Comparison of ENCODE assay signal across 8 cellular contexts in the genomic region with DNA sequence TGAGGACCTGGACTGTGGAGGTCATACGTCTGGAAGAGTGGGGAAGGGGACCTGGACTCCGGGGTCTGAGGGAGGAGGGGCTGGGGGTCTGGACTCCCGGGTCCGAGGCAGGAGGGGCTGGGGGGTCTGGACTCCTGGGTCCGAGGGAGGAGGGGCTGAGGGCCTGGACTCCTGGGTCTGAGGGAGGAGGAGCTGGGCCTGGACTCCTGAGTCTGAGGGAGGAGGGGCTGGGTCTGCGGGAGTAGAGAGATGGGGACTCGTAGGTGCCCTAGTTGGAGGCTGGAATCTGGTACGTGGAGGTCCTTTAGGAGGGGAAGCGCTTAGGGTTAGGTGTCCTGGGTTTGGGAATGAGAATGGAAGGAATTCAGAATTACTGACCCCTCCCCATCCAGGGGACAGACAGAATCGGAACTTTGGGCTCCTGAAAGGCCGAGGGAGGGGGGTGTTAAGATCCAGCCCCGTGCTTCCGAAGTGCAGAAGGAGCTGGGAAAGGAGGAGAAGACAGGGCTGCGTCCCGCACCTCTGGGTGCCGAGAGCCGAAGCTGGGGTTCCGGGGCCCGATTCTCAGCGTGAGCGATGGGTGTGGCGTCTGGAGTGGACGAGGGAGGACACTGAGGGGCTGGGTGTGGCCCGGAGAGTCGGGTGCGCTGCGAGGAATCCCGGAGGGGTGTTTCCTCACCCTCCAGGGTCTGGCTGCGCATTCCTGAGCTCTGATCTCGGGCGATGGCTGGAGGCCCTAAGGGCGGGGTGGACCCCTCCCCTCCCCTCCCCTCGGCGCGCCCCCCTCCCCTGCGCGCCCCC. TPM values are rescaled to one million over a fixed set of nuclear protein-coding genes. Genes with fewer than 3 reads are reported as not detected.
DNase-seq lines count a peak whose midpoint lies in the region; ATAC-seq and TF ChIP-seq lines count a peak whose summit lies in the region.

No MANE protein-coding gene starts in this region.

- peak overlapping the region; percentile 70 to 100 (median 95) for H3K4me2 ChIP-seq in BLaER1 treated with 17β-estradiol and CSF1 and Interleukin-3, amounts not matched to agents 10 nM and 100 nM

- H3K36me3 ChIP-seq in BLaER1 treated with 17β-estradiol and CSF1 and Interleukin-3, amounts not matched to agents 10 nM and 100 nM: peaks cover 9 to 27% (median 18%) of the 10 kb centered on the region in 11 experiments
- H3K36me3 ChIP-seq in aorta (ENCODE audit: control insufficient read depth in 1 of 2, insufficient read depth in 2 of 2, low read length in 1 of 2): peaks cover 0 to 2% of the 10 kb centered on the region in 2 donors

- TF ChIP-seq CTCF in fibroblast of mammary gland (conservative IDR thresholded peaks at IDR 0.05; ENCODE audit: control insufficient read depth, insufficient read depth, low read depth, low read length) (no peak), natural killer cell (IDR thresholded peaks at IDR 0.05) (no peak)

- H3K9ac ChIP-seq in BLaER1 treated with 17β-estradiol and CSF1 and Interleukin-3, amounts not matched to agents 10 nM and 100 nM: peak overlapping the region; percentile 93 to 100 (median 96)

- intact Hi-C loops in natural killer cell (cut with micrococcal nuclease) (no loop called here), aorta (cut with DNase I) (loop anchor here (5.0 to 10.0 kb wide), 5 partner anchors 247 to 1247 kb away; a partner anchor contains a TSS)

- peaks cover 4% of the 10 kb centered on the region for H3K36me3 Mint-ChIP-seq in activated T-cell treated with anti-CD3 and anti-CD28 coated beads, Interleukin-2, amount 50 U/mL, for 4 hours (ENCODE audit: insufficient read depth)
- no peaks in the 10 kb centered on the region for H3K36me3 Mint-ChIP-seq in natural killer cell

- peak overlapping the region; percentile 95 to 100 (median 97) for H3K27ac ChIP-seq in BLaER1 treated with 17β-estradiol and CSF1 and Interleukin-3, amounts not matched to agents 10 nM and 100 nM
- H3K27ac ChIP-seq in aorta (ENCODE audit: low read depth in 1 of 2, low read length in 2 of 2): peak overlapping the region; percentile 94 to 98

- no peaks in the 10 kb centered on the region for H3K27me3 ChIP-seq in BLaER1 treated with 17β-estradiol and CSF1 and Interleukin-3, amounts not matched to agents 10 nM and 100 nM
- no peaks in the 10 kb centered on the region for H3K27me3 ChIP-seq in aorta (ENCODE audit: control insufficient read depth in 1 of 2, insufficient read depth in 2 of 2, low read length in 1 of 2)

- H3K4me1 Mint-ChIP-seq in activated T-cell treated with anti-CD3 and anti-CD28 coated beads, Interleukin-2, amount 50 U/mL, for 4 hours (ENCODE audit: low read depth): peaks cover 48% of the 10 kb centered on the region
- H3K4me1 Mint-ChIP-seq in natural killer cell: peaks cover 39 to 61% of the 10 kb centered on the region in 2 donors

- peak overlapping the region; percentile 91 for H3K4me3 Mint-ChIP-seq in activated T-cell treated with anti-CD3 and anti-CD28 coated beads, Interleukin-2, amount 50 U/mL, for 4 hours
- H3K4me3 Mint-ChIP-seq in natural killer cell: peak overlapping the region; percentile 96

- DNase-seq in HuH-7 (ENCODE audit: low spot score) (peak; percentile 58), fibroblast of mammary gland (ENCODE audit: low read depth) (peak; percentile 44), natural killer cell (peak; percentile 52), aorta (peak; percentile 76 to 89), NCI-H446 (lab: John Stamatoyannopoulos, UW) (no peak), NCI-H1092 treated with DMSO at 0.1 percent for 48 hours (lab: John Stamatoyannopoulos, UW) (no peak)
- DNase-seq in activated T-cell treated with anti-CD3 and anti-CD28 coated beads, Interleukin-2, amount 50 U/mL, for 4 hours: peak; percentile 15

- H3K27me3 Mint-ChIP-seq in activated T-cell treated with anti-CD3 and anti-CD28 coated beads, Interleukin-2, amount 50 U/mL, for 4 hours (ENCODE audit: low read depth): no peaks in the 10 kb centered on the region
- H3K27me3 Mint-ChIP-seq in natural killer cell (ENCODE audit: low read depth in 2 of 2): no peaks in the 10 kb centered on the region

- peak overlapping the region; percentile 98 to 99 for H3K27ac Mint-ChIP-seq in natural killer cell

- no peak for ATAC-seq in activated T-cell treated with anti-CD3 and anti-CD28 coated beads, Interleukin-2, amount 50 U/mL, for 4 hours
- ATAC-seq in natural killer cell: no peak
- peak; percentile 33 for ATAC-seq in aorta (ENCODE audit: low FRiP score)

- H3K4me1 ChIP-seq in BLaER1 treated with 17β-estradiol and CSF1 and Interleukin-3, amounts not matched to agents 10 nM and 100 nM: peaks cover 51 to 63% (median 59%) of the 10 kb centered on the region in 10 experiments
- no peaks in the 10 kb centered on the region for H3K4me1 ChIP-seq in aorta (ENCODE audit: control insufficient read depth in 1 of 2, insufficient read depth in 2 of 2, low read length in 2 of 2)

- H3K9me3 ChIP-seq in BLaER1 treated with 17β-estradiol and CSF1 and Interleukin-3, amounts not matched to agents 10 nM and 100 nM (replicated peaks in 1 of 11): no peaks in the 10 kb centered on the region
- no peaks in the 10 kb centered on the region for H3K9me3 ChIP-seq in aorta (ENCODE audit: control insufficient read depth, low read length)

- WGBS in aorta, 2 donors: 0 to 1% methylated on average over 28 to 36 of the region's 37 CpGs

- peak overlapping the region; percentile 76 to 99 (median 92) for H3K4me3 ChIP-seq in BLaER1 treated with 17β-estradiol and CSF1 and Interleukin-3, amounts not matched to agents 10 nM and 100 nM
- H3K4me3 ChIP-seq in fibroblast of mammary gland (ENCODE audit: control insufficient read depth, low read depth, low read length) (peak overlapping the region; percentile 97), aorta (ENCODE audit: low read length in 2 of 2) (peak overlapping the region; percentile 91 to 99)

- H4K20me1 ChIP-seq in BLaER1 treated with 17β-estradiol and CSF1 and Interleukin-3, amounts not matched to agents 10 nM and 100 nM: peaks cover 21 to 44% (median 30%) of the 10 kb centered on the region in 11 experiments; a peak in 21 of 22 replicates

- H3K9me3 Mint-ChIP-seq in activated T-cell treated with anti-CD3 and anti-CD28 coated beads, Interleukin-2, amount 50 U/mL, for 4 hours: no peaks in the 10 kb centered on the region
- no peaks in the 10 kb centered on the region for H3K9me3 Mint-ChIP-seq in natural killer cell

RNA-seq across cellular contexts. Expression of a gene that starts 0.6 kb away (rescaled TPM):
- 10 to 100 TPM; 11.3 to 12.0 (median 11.6) TPM for total RNA-seq in activated T-cell treated with anti-CD3 and anti-CD28 coated beads, Interleukin-2, amount 50 U/mL, for 4 hours
- total RNA-seq in natural killer cell (100 to 1,000 TPM; 219 to 658 (median 296) TPM), aorta (100 to 1,000 TPM; 234 to 377 TPM)
- polyA plus RNA-seq in aorta: 100 to 1,000 TPM in 1 of 2 donors, 10 to 100 TPM in 1; 59.2 to 134 TPM

RNA-seq across cellular contexts. Expression of a gene that starts 13.7 kb away (rescaled TPM):
- total RNA-seq in activated T-cell treated with anti-CD3 and anti-CD28 coated beads, Interleukin-2, amount 50 U/mL, for 4 hours: not detected
- 1 to 10 TPM in 2 of 3 donors, under 1 TPM in 1; 0.55 to 2.6 (median 1.5) TPM for total RNA-seq in natural killer cell
- 1 to 10 TPM in 1 of 2 donors, not detected in 1; 1.2 TPM for total RNA-seq in aorta
- not detected for polyA plus RNA-seq in aorta

RNA-seq across cellular contexts. Expression of a gene that starts 40.8 kb away (rescaled TPM):
- total RNA-seq in activated T-cell treated with anti-CD3 and anti-CD28 coated beads, Interleukin-2, amount 50 U/mL, for 4 hours: not detected
- total RNA-seq in natural killer cell (not detected), aorta (not detected)
- polyA plus RNA-seq in aorta: not detected

RNA-seq across cellular contexts. Expression of a gene that starts 44.2 kb away (rescaled TPM):
- not detected for total RNA-seq in activated T-cell treated with anti-CD3 and anti-CD28 coated beads, Interleukin-2, amount 50 U/mL, for 4 hours
- total RNA-seq in natural killer cell (10 to 100 TPM in 1 of 3 donors, under 1 TPM in 2; 0.35 to 13.6 (median 0.84) TPM), aorta (1 to 10 TPM; 1.3 to 2.2 TPM)
- polyA plus RNA-seq in aorta: 1 to 10 TPM in 1 of 2 donors, not detected in 1; 1.3 TPM

Comparison
In these comparisons a context has a peak if more than half of its experiments do, and no peak if none do; other contexts are left out.
1. DNase-seq: peak in HuH-7 (single experiment), activated T-cell treated with anti-CD3 and anti-CD28 coated beads, Interleukin-2, amount 50 U/mL, for 4 hours (single experiment), fibroblast of mammary gland (single experiment), natural killer cell (single experiment) and aorta (2 of 2); none in NCI-H446 (0 of 2) and NCI-H1092 treated with DMSO at 0.1 percent for 48 hours (single experiment).
2. RNA of a gene that starts 0.6 kb away (total RNA-seq): 234 to 377 TPM in aorta and 219 to 658 TPM in natural killer cell; 11.3 to 12.0 TPM in activated T-cell treated with anti-CD3 and anti-CD28 coated beads, Interleukin-2, amount 50 U/mL, for 4 hours; every median in the first group is over 10 times any median in the second.
3. Peak in every context shown above with its lines, with median percentiles within 50 percentile points of each other: H3K4me3 ChIP-seq.